Comparison of ENCODE assay signal across 8 cellular contexts in the genomic region with DNA sequence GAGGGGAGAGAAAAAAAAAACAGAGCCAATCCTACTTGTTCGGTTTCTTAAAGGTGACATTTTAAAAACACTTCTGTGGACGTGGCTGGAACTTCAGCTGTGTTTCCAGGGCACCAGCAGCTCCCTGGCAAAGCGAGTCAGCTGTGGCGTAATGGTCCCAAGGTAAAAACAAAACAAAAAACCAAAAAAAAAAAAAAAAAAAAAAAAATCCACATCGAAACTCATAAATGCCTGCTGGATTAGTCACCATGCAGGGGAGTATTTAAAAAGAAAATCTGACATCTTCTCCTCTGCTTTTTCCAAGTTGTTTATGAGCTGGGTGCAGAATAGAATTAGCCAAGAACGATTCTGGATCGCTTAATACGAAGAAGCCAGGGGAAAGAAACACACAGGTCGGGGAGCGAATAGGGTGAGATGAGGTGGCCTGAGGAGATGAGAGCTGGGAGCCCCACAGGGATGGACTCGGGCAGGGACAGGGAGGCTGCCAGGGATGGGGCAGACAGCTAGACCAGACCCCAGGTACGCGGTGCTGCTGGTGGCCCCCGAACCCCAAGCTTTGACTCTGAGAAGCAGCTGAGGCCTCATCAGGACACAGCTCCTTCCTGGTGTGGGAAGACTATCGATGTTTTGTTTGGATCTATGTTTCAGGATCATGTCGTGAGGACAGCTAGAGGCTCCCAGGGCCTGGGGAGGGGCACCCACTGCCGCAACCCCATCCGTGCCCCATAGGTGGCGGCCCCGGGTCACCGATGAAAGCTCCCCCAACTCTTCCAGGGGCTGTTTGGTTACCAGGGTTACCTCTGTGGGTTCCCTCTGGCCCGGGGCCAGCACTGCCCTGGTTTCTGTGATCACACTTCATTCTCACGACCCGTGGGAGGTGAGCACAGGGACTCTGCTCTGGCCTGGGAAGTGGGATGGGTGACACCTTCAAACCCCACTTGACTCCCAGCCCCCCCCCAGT. TPM values are rescaled to one million over a fixed set of nuclear protein-coding genes. Genes with fewer than 3 reads are reported as not detected.
DNase-seq lines count a peak whose midpoint lies in the region; ATAC-seq and TF ChIP-seq lines count a peak whose summit lies in the region.

No MANE protein-coding gene starts in this region.

- TF ChIP-seq CTCF in OCI-LY7 (conservative IDR thresholded peaks at IDR 0.05; ENCODE audit: low read length) (peak; percentile 74), fibroblast of mammary gland (conservative IDR thresholded peaks at IDR 0.05; ENCODE audit: control insufficient read depth, insufficient read depth, low read depth, low read length) (peak; percentile 39)

- H3K27ac ChIP-seq in OCI-LY7 (ENCODE audit: low read depth, low read length, poor library complexity, severe bottlenecking) (no peak overlapping the region), rectal smooth muscle tissue (ENCODE audit: low read depth, low read length) (peak overlapping the region; percentile 99)

- no peaks in the 10 kb centered on the region for H3K9me3 ChIP-seq in OCI-LY7 (ENCODE audit: low read length)

- H3K79me2 ChIP-seq in OCI-LY7 (ENCODE audit: insufficient read depth, low read depth, low read length) = no peaks in the 10 kb centered on the region

- H3K9ac ChIP-seq in rectal smooth muscle tissue (ENCODE audit: low read length) = peak overlapping the region; percentile 56

- H3K9me2 ChIP-seq in OCI-LY7 (ENCODE audit: insufficient read depth, low read length) = no peaks in the 10 kb centered on the region

- H3K9me3 Mint-ChIP-seq in activated T-helper 1 cell treated with anti-CD3 and anti-CD28 coated beads, Interleukin-12 subunit alpha, Interleukin-12 subunit beta, Interleukin-2, Interleukin-4 antibody, amounts not matched to agents 30 ng/mL and 10 ng/mL and 1 ng/mL, durations not matched to agents 14 hours and 24 hours and 36 hours = no peaks in the 10 kb centered on the region

- H2AFZ ChIP-seq in OCI-LY7 (ENCODE audit: low read length) = no peak overlapping the region

- H3K27me3 Mint-ChIP-seq in activated T-helper 1 cell treated with anti-CD3 and anti-CD28 coated beads, Interleukin-12 subunit alpha, Interleukin-12 subunit beta, Interleukin-2, Interleukin-4 antibody, amounts not matched to agents 30 ng/mL and 10 ng/mL and 1 ng/mL, durations not matched to agents 14 hours and 24 hours and 36 hours (ENCODE audit: insufficient read depth) = peaks cover 4% of the 10 kb centered on the region

- no peak overlapping the region for H3K4me3 Mint-ChIP-seq in activated T-helper 1 cell treated with anti-CD3 and anti-CD28 coated beads, Interleukin-12 subunit alpha, Interleukin-12 subunit beta, Interleukin-2, Interleukin-4 antibody, amounts not matched to agents 30 ng/mL and 10 ng/mL and 1 ng/mL, durations not matched to agents 14 hours and 24 hours and 36 hours

- CTCF ChIA-PET in OCI-LY7 (lab: Charles Lee; ENCODE audit: unreplicated experiment) = interaction anchor here (1.0 kb wide), 1 partner anchor 8 kb away, joined by 3 read pairs; a partner anchor contains a TSS

- no peaks in the 10 kb centered on the region for H4K20me1 ChIP-seq in OCI-LY7 (ENCODE audit: insufficient read depth, low read length)

- intact Hi-C loops in OCI-LY7 (cut with micrococcal nuclease; ENCODE audit: unreplicated experiment) = no loop called here
- intact Hi-C loops in activated T-helper 1 cell treated with anti-CD3 and anti-CD28 coated beads, Interleukin-12 subunit alpha, Interleukin-12 subunit beta, Interleukin-2, Interleukin-4 antibody, amounts not matched to agents 30 ng/mL and 10 ng/mL and 1 ng/mL, durations not matched to agents 14 hours and 24 hours and 36 hours (cut with micrococcal nuclease) = loop anchor here (1.0 kb wide), 1 partner anchor 14 kb away; a partner anchor contains a TSS

- H3K4me3 ChIP-seq in OCI-LY7 (ENCODE audit: low read depth, low read length, poor library complexity, severe bottlenecking) (no peak overlapping the region), fibroblast of mammary gland (ENCODE audit: control insufficient read depth, low read depth, low read length) (no peak overlapping the region), rectal smooth muscle tissue (ENCODE audit: low read length) (peak overlapping the region; percentile 32)

- H3K36me3 ChIP-seq in OCI-LY7 (ENCODE audit: insufficient read depth, low read length) = peaks cover 49% of the 10 kb centered on the region
- peaks cover 14% of the 10 kb centered on the region for H3K36me3 ChIP-seq in rectal smooth muscle tissue (ENCODE audit: control insufficient read depth, insufficient read depth, low read length)

- peak overlapping the region; percentile 5 for H3K27ac Mint-ChIP-seq in activated T-helper 1 cell treated with anti-CD3 and anti-CD28 coated beads, Interleukin-12 subunit alpha, Interleukin-12 subunit beta, Interleukin-2, Interleukin-4 antibody, amounts not matched to agents 30 ng/mL and 10 ng/mL and 1 ng/mL, durations not matched to agents 14 hours and 24 hours and 36 hours

- peaks cover 5% of the 10 kb centered on the region for H3K36me3 Mint-ChIP-seq in activated T-helper 1 cell treated with anti-CD3 and anti-CD28 coated beads, Interleukin-12 subunit alpha, Interleukin-12 subunit beta, Interleukin-2, Interleukin-4 antibody, amounts not matched to agents 30 ng/mL and 10 ng/mL and 1 ng/mL, durations not matched to agents 14 hours and 24 hours and 36 hours (ENCODE audit: low read depth)

- H3K4me1 ChIP-seq in OCI-LY7 (ENCODE audit: insufficient read depth, low read length, poor library complexity, severe bottlenecking) (peaks cover 5% of the 10 kb centered on the region), rectal smooth muscle tissue (ENCODE audit: control insufficient read depth, insufficient read depth, low read length) (peaks cover 55% of the 10 kb centered on the region)

- H3K4me2 ChIP-seq in OCI-LY7 (ENCODE audit: low read length) = no peak overlapping the region

- BruUV-seq in OCI-LY7 (replicated peaks; lab: Mats Ljungman, UMichigan) = no TSS peak

- POLR2A ChIA-PET in OCI-LY7 (lab: Charles Lee) = interaction anchor here (0.7 kb wide), 1 partner anchor 672 kb away, joined by 5 read pairs; no protein-coding TSS in a partner anchor

- peak; percentile 63 for DNase-seq in activated T-cell treated with anti-CD3 and anti-CD28 coated beads for 1 hour (ENCODE audit: low read depth)
- DNase-seq in activated T-cell treated with anti-CD3 and anti-CD28 coated beads for 4 hours = no peak
- DNase-seq in OCI-LY7 (ENCODE audit: low spot score) = peak; percentile 51
- no peak for DNase-seq in activated T-helper 1 cell treated with anti-CD3 and anti-CD28 coated beads, Interleukin-12 subunit alpha, Interleukin-12 subunit beta, Interleukin-2, Interleukin-4 antibody, amounts not matched to agents 30 ng/mL and 10 ng/mL and 1 ng/mL, durations not matched to agents 14 hours and 24 hours and 36 hours (ENCODE audit: low spot score)
- peak; percentile 87 for DNase-seq in fibroblast of mammary gland (ENCODE audit: low read depth)
- no peak for DNase-seq in NCI-H1092 (lab: John Stamatoyannopoulos, UW)

- H3K27me3 ChIP-seq in rectal smooth muscle tissue (ENCODE audit: control insufficient read depth, insufficient read depth, low read length) = no peaks in the 10 kb centered on the region

- ATAC-seq in GM21717 (IDR thresholded peaks at IDR 0.05; ENCODE audit: unreplicated experiment) = no peak

- H3K4me1 Mint-ChIP-seq in activated T-helper 1 cell treated with anti-CD3 and anti-CD28 coated beads, Interleukin-12 subunit alpha, Interleukin-12 subunit beta, Interleukin-2, Interleukin-4 antibody, amounts not matched to agents 30 ng/mL and 10 ng/mL and 1 ng/mL, durations not matched to agents 14 hours and 24 hours and 36 hours (ENCODE audit: low read depth) = peaks cover 14% of the 10 kb centered on the region

RNA-seq across cellular contexts. Expression of a gene that starts 3.1 kb away (rescaled TPM):
- 0.13 TPM in 1 of 2 replicates, not detected in the other for total RNA-seq in OCI-LY7 (2014; rRNA removed; shearing (Covaris generic))
- total RNA-seq in OCI-LY7 (2022) = 0.98 and 1.0 TPM in 2 replicates
- total RNA-seq in activated T-helper 1 cell treated with anti-CD3 and anti-CD28 coated beads, Interleukin-12 subunit alpha, Interleukin-12 subunit beta, Interleukin-2, Interleukin-4 antibody, amounts not matched to agents 30 ng/mL and 10 ng/mL and 1 ng/mL, durations not matched to agents 14 hours and 24 hours and 36 hours = 1.9 and 2.6 TPM in 2 replicates

RNA-seq across cellular contexts. Expression of a gene that starts 8.9 kb away (rescaled TPM):
- 4.9 and 21.6 TPM in 2 replicates for total RNA-seq in OCI-LY7 (2014; rRNA removed; shearing (Covaris generic))
- 6.2 and 8.2 TPM in 2 replicates for total RNA-seq in OCI-LY7 (2022)
- 21.3 and 22.4 TPM in 2 replicates for total RNA-seq in activated T-helper 1 cell treated with anti-CD3 and anti-CD28 coated beads, Interleukin-12 subunit alpha, Interleukin-12 subunit beta, Interleukin-2, Interleukin-4 antibody, amounts not matched to agents 30 ng/mL and 10 ng/mL and 1 ng/mL, durations not matched to agents 14 hours and 24 hours and 36 hours

RNA-seq across cellular contexts. Expression of a gene that starts 14.4 kb away (rescaled TPM):
- total RNA-seq in OCI-LY7 (2014; rRNA removed; shearing (Covaris generic)) = 0.13 TPM in 1 of 2 replicates, not detected in the other
- 0.61 and 0.74 TPM in 2 replicates for total RNA-seq in OCI-LY7 (2022)
- total RNA-seq in activated T-helper 1 cell treated with anti-CD3 and anti-CD28 coated beads, Interleukin-12 subunit alpha, Interleukin-12 subunit beta, Interleukin-2, Interleukin-4 antibody, amounts not matched to agents 30 ng/mL and 10 ng/mL and 1 ng/mL, durations not matched to agents 14 hours and 24 hours and 36 hours = 6.9 and 7.5 TPM in 2 replicates

RNA-seq across cellular contexts. Expression of a gene that starts 14.4 kb away (rescaled TPM):
- 86.0 and 89.0 TPM in 2 replicates for total RNA-seq in OCI-LY7 (2014; rRNA removed; shearing (Covaris generic))
- 97.6 and 116 TPM in 2 replicates for total RNA-seq in OCI-LY7 (2022)
- total RNA-seq in activated T-helper 1 cell treated with anti-CD3 and anti-CD28 coated beads, Interleukin-12 subunit alpha, Interleukin-12 subunit beta, Interleukin-2, Interleukin-4 antibody, amounts not matched to agents 30 ng/mL and 10 ng/mL and 1 ng/mL, durations not matched to agents 14 hours and 24 hours and 36 hours = 114 and 120 TPM in 2 replicates

RNA-seq across cellular contexts. Expression of a gene that starts 25.3 kb away (rescaled TPM):
- 19.4 and 23.2 TPM in 2 replicates for total RNA-seq in OCI-LY7 (2014; rRNA removed; shearing (Covaris generic))
- total RNA-seq in OCI-LY7 (2022) = 44.5 and 48.1 TPM in 2 replicates
- 47.6 and 51.9 TPM in 2 replicates for total RNA-seq in activated T-helper 1 cell treated with anti-CD3 and anti-CD28 coated beads, Interleukin-12 subunit alpha, Interleukin-12 subunit beta, Interleukin-2, Interleukin-4 antibody, amounts not matched to agents 30 ng/mL and 10 ng/mL and 1 ng/mL, durations not matched to agents 14 hours and 24 hours and 36 hours

Comparison
In these comparisons a context has a peak if more than half of its experiments do, and no peak if none do; other contexts are left out.
1. DNase-seq: peak in activated T-cell treated with anti-CD3 and anti-CD28 coated beads for 1 hour (single experiment), OCI-LY7 (single experiment) and fibroblast of mammary gland (single experiment); none in activated T-cell treated with anti-CD3 and anti-CD28 coated beads for 4 hours (single experiment), activated T-helper 1 cell treated with anti-CD3 and anti-CD28 coated beads, Interleukin-12 subunit alpha, Interleukin-12 subunit beta, Interleukin-2, Interleukin-4 antibody, amounts not matched to agents 30 ng/mL and 10 ng/mL and 1 ng/mL, durations not matched to agents 14 hours and 24 hours and 36 hours (single experiment) and NCI-H1092 (single experiment).